In the genomic region with DNA sequence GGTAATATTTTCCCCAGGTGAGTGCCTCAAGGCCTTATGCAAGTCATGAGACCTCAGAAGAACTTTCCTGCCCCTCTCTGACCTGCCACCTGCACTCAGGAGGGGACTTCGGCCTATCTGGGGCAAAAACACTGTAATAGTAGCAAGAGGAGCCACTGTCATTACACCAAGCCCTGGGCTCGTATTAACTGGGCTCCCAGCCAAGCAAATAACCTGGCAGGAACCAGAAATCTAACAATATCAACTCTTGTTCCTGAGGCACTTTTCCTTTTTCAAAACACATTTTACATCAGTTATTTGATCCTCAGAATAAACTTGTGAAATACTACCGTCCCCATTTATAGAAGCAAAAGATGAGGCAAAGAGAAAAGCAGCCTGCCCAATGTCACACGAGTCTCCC, we compare ENCODE assay signal across 16 cellular contexts. TPM values are rescaled to one million over a fixed set of nuclear protein-coding genes. Genes with fewer than 3 reads are reported as not detected.
DNase-seq lines count a peak whose midpoint lies in the region; ATAC-seq and TF ChIP-seq lines count a peak whose summit lies in the region.
"Had no signal": no experiment of that assay in that cellular context is flagged by ENCODE, and none has a peak within 500 bp of the region (broad histone marks: within the 10 kb centered on the region; RNA-seq: fewer than 3 reads in every experiment).

No MANE protein-coding gene starts in this region.

- intact Hi-C loops in activated CD4-positive, alpha-beta memory T cell treated with anti-CD3 and anti-CD28 coated beads for 36 hours (cut with micrococcal nuclease), result no loop called here
- intact Hi-C loops in esophagus squamous epithelium (cut with DNase I), result loop anchor here (10.0 kb wide), 1 partner anchor 47 kb away; no protein-coding TSS in a partner anchor

- no peak for ATAC-seq in stimulated activated naive CD8-positive, alpha-beta T cell treated with anti-CD3 and anti-CD28 coated beads, Interleukin-15, amount 100 ng/mL, for 72 hours
- ATAC-seq in stimulated activated naive CD8-positive, alpha-beta T cell treated with anti-CD3 and anti-CD28 coated beads, Interleukin-15, Interleukin-2, amounts not matched to agents 100 U/mL and 50 U/mL, for 24 hours, result no peak
- peak; percentile 78 for ATAC-seq in left lobe of liver
- no peak for ATAC-seq in GM23338
- ATAC-seq: activated naive CD4-positive, alpha-beta T cell treated with anti-CD3 and anti-CD28 coated beads, Interleukin-2, amount 50 U/mL, for 72 hours; activated T-cell treated with anti-CD3 and anti-CD28 coated beads, Interleukin-2, amount 50 U/mL, for 72 hours; CD8-positive, alpha-beta T cell had no signal

- no peaks in the 10 kb centered on the region for H3K79me1 ChIP-seq in mesenchymal stem cell (replicated peaks; ENCODE audit: low read length, poor library complexity, severe bottlenecking)

- H3K9me2 ChIP-seq in GM23338 (ENCODE audit: insufficient read depth), result no peaks in the 10 kb centered on the region

- H3K9me3 Mint-ChIP-seq in stimulated activated naive CD8-positive, alpha-beta T cell treated with anti-CD3 and anti-CD28 coated beads, Interleukin-15, amount 100 ng/mL, for 72 hours, result no peaks in the 10 kb centered on the region
- no peaks in the 10 kb centered on the region for H3K9me3 Mint-ChIP-seq in activated CD4-positive, alpha-beta memory T cell treated with anti-CD3 and anti-CD28 coated beads for 36 hours
- no peaks in the 10 kb centered on the region; the same call in 2 of the 3 replicates for H3K9me3 Mint-ChIP-seq in GM23338
- H3K9me3 Mint-ChIP-seq: activated naive CD4-positive, alpha-beta T cell treated with anti-CD3 and anti-CD28 coated beads, Interleukin-2, amount 50 U/mL, for 72 hours; activated T-cell treated with anti-CD3 and anti-CD28 coated beads, Interleukin-2, amount 50 U/mL, for 72 hours; CD8-positive, alpha-beta T cell had no signal

- no peaks in the 10 kb centered on the region for H3K27me3 Mint-ChIP-seq in stimulated activated naive CD8-positive, alpha-beta T cell treated with anti-CD3 and anti-CD28 coated beads, Interleukin-15, amount 100 ng/mL, for 72 hours
- no peaks in the 10 kb centered on the region for H3K27me3 Mint-ChIP-seq in activated CD4-positive, alpha-beta memory T cell treated with anti-CD3 and anti-CD28 coated beads for 36 hours
- peaks cover 12% of the 10 kb centered on the region for H3K27me3 Mint-ChIP-seq in GM23338 (ENCODE audit: insufficient read depth, low read depth, poor library complexity)

- H3K4ac ChIP-seq in mesenchymal stem cell (ENCODE audit: low read depth in 1 of 2, low read length in 2 of 2), result no peak overlapping the region

- POLR2A ChIA-PET in activated CD4-positive, alpha-beta memory T cell treated with anti-CD3 and anti-CD28 coated beads for 36 hours (lab: Charles Lee), result no interaction called here

- H2BK15ac ChIP-seq in mesenchymal stem cell (ENCODE audit: low read depth, poor library complexity, severe bottlenecking), result no peak overlapping the region

- no peaks in the 10 kb centered on the region for H3K36me3 ChIP-seq in SK-N-MC (ENCODE audit: insufficient read depth, low read length)
- no peaks in the 10 kb centered on the region for H3K36me3 ChIP-seq in GM23338 (ENCODE audit: insufficient read depth)
- peaks cover 8 to 10% of the 10 kb centered on the region in 2 experiments for H3K36me3 ChIP-seq in mesenchymal stem cell (ENCODE audit: control insufficient read depth in 1 of 2, insufficient read depth in 2 of 2, low read depth in 1 of 2, low read length in 2 of 2)
- peaks cover 0 to 72% (median 4%) of the 10 kb centered on the region in 3 donors for H3K36me3 ChIP-seq in esophagus squamous epithelium
- H3K36me3 ChIP-seq: tibial nerve had no signal

- H2AFZ ChIP-seq in GM23338 (no peak overlapping the region), mesenchymal stem cell (ENCODE audit: low read depth, low read length) (no peak overlapping the region)

- H3K4me1 ChIP-seq in GM23338 (ENCODE audit: insufficient read depth) (no peaks in the 10 kb centered on the region), mesenchymal stem cell (ENCODE audit: control insufficient read depth, insufficient read depth, low read depth, low read length) (peaks cover 17% of the 10 kb centered on the region), esophagus squamous epithelium (peaks cover 5 to 46% (median 33%) of the 10 kb centered on the region in 3 donors)

- DNase-seq in stimulated activated naive CD8-positive, alpha-beta T cell treated with anti-CD3 and anti-CD28 coated beads, Interleukin-15, amount 100 ng/mL, for 72 hours, result no peak
- no peak for DNase-seq in stimulated activated naive CD8-positive, alpha-beta T cell treated with anti-CD3 and anti-CD28 coated beads, Interleukin-15, Interleukin-2, amounts not matched to agents 100 U/mL and 50 U/mL, for 24 hours
- no peak for DNase-seq in SK-N-MC (ENCODE audit: low read depth, low spot score)
- peak; percentile 57 for DNase-seq in left lobe of liver (ENCODE audit: low spot score)
- DNase-seq in activated CD4-positive, alpha-beta memory T cell treated with anti-CD3 and anti-CD28 coated beads for 36 hours, result no peak
- DNase-seq in GM23338 (ENCODE audit: low spot score), result no peak
- DNase-seq in mesenchymal stem cell, result no peak
- no peak for DNase-seq in esophagus squamous epithelium (lab: John Stamatoyannopoulos, UW)
- DNase-seq: activated CD8-positive, alpha-beta memory T cell treated with anti-CD3 and anti-CD28 coated beads for 24 hours; activated T-cell treated with anti-CD3 and anti-CD28 coated beads, Interleukin-2, amount 50 U/mL, for 72 hours; CD8-positive, alpha-beta T cell; NCI-H748 treated with DMSO at 0.1 percent for 48 hours; OCI-M1; T-helper 9 cell had no signal

- TF ChIP-seq CTCF in GM23338 (conservative IDR thresholded peaks at IDR 0.05; ENCODE audit: low read depth in 2 of 2) (no peak), esophagus squamous epithelium (IDR thresholded peaks at IDR 0.05) (no peak)

- H3K27ac ChIP-seq in SK-N-MC (peak overlapping the region; percentile 76), GM23338 (ENCODE audit: low read depth) (no peak overlapping the region), mesenchymal stem cell (ENCODE audit: low read length, poor library complexity, severe bottlenecking) (no peak overlapping the region), esophagus squamous epithelium (no peak overlapping the region)
- H3K27ac ChIP-seq: tibial nerve had no signal

- CTCF ChIA-PET in activated CD4-positive, alpha-beta memory T cell treated with anti-CD3 and anti-CD28 coated beads for 36 hours (lab: Charles Lee), result interaction anchor here (1.7 kb wide), 1 partner anchor 52 kb away, joined by 4 read pairs; no protein-coding TSS in a partner anchor

- H4K91ac ChIP-seq in mesenchymal stem cell (ENCODE audit: low read length), result no peak overlapping the region

- no peaks in the 10 kb centered on the region for H3F3A ChIP-seq in GM23338 (replicated peaks; ENCODE audit: low read depth)

- H3K4me2 ChIP-seq in GM23338, result no peak overlapping the region
- no peak overlapping the region for H3K4me2 ChIP-seq in mesenchymal stem cell (ENCODE audit: low read length, poor library complexity, severe bottlenecking)

- peak overlapping the region; percentile 24 to 64 for H3K27ac Mint-ChIP-seq in stimulated activated naive CD8-positive, alpha-beta T cell treated with anti-CD3 and anti-CD28 coated beads, Interleukin-15, amount 100 ng/mL, for 72 hours
- no peak overlapping the region for H3K27ac Mint-ChIP-seq in activated CD4-positive, alpha-beta memory T cell treated with anti-CD3 and anti-CD28 coated beads for 36 hours
- H3K27ac Mint-ChIP-seq in GM23338, result no peak overlapping the region
- H3K27ac Mint-ChIP-seq: activated T-cell treated with anti-CD3 and anti-CD28 coated beads, Interleukin-2, amount 50 U/mL, for 72 hours; CD8-positive, alpha-beta T cell had no signal

- H3K9ac ChIP-seq in SK-N-MC (ENCODE audit: insufficient read length) (peak overlapping the region; percentile 50), mesenchymal stem cell (ENCODE audit: low read length) (no peak overlapping the region)

- no peak for TF ChIP-seq POLR2A in esophagus squamous epithelium (IDR thresholded peaks at IDR 0.05)

- no peak overlapping the region for H3K18ac ChIP-seq in mesenchymal stem cell (ENCODE audit: low read depth in 1 of 2, low read length in 2 of 2)

- no peaks in the 10 kb centered on the region for H3K79me2 ChIP-seq in GM23338 (replicated peaks; ENCODE audit: insufficient read depth)

- no peak overlapping the region for H3K23ac ChIP-seq in mesenchymal stem cell (ENCODE audit: low read length in 2 of 2)

- H3K9me3 ChIP-seq in SK-N-MC (ENCODE audit: low read depth, low read length) (no peaks in the 10 kb centered on the region), mesenchymal stem cell (ENCODE audit: control insufficient read depth, low read length) (no peaks in the 10 kb centered on the region), esophagus squamous epithelium (no peaks in the 10 kb centered on the region)
- H3K9me3 ChIP-seq: tibial nerve had no signal

- no peak overlapping the region for H3K4me3 Mint-ChIP-seq in stimulated activated naive CD8-positive, alpha-beta T cell treated with anti-CD3 and anti-CD28 coated beads, Interleukin-15, amount 100 ng/mL, for 72 hours
- no peak overlapping the region for H3K4me3 Mint-ChIP-seq in activated CD4-positive, alpha-beta memory T cell treated with anti-CD3 and anti-CD28 coated beads for 36 hours
- H3K4me3 Mint-ChIP-seq in GM23338, result no peak overlapping the region
- H3K4me3 Mint-ChIP-seq: activated T-cell treated with anti-CD3 and anti-CD28 coated beads, Interleukin-2, amount 50 U/mL, for 72 hours; CD8-positive, alpha-beta T cell had no signal

- H2BK5ac ChIP-seq in mesenchymal stem cell (ENCODE audit: low read depth, low read length, poor library complexity, severe bottlenecking), result no peak overlapping the region

- no peak overlapping the region for H2BK120ac ChIP-seq in mesenchymal stem cell (ENCODE audit: low read depth, low read length)

- 89% methylated on average over 4 of the region's 4 CpGs for WGBS in mesenchymal stem cell
- WGBS in esophagus squamous epithelium, 2 donors, result 23 to 30% methylated on average over 4 of the region's 4 CpGs

- peaks cover 4% of the 10 kb centered on the region for H3K36me3 Mint-ChIP-seq in activated CD4-positive, alpha-beta memory T cell treated with anti-CD3 and anti-CD28 coated beads for 36 hours
- H3K36me3 Mint-ChIP-seq in GM23338 (ENCODE audit: low read depth), result no peaks in the 10 kb centered on the region; the same call in 2 of the 3 replicates
- H3K36me3 Mint-ChIP-seq: CD8-positive, alpha-beta T cell had no signal

- H2AK5ac ChIP-seq in mesenchymal stem cell (ENCODE audit: low read length, severe bottlenecking), result no peak overlapping the region

- peak overlapping the region; percentile 55 for H3K4me3 ChIP-seq in SK-N-MC
- H3K4me3 ChIP-seq in GM23338, result no peak overlapping the region
- no peak overlapping the region for H3K4me3 ChIP-seq in mesenchymal stem cell (ENCODE audit: insufficient read depth in 1 of 2, low read depth in 1 of 2, low read length in 2 of 2)
- no peak overlapping the region for H3K4me3 ChIP-seq in esophagus squamous epithelium
- H3K4me3 ChIP-seq: tibial nerve had no signal

- no peak overlapping the region for H4K8ac ChIP-seq in mesenchymal stem cell (ENCODE audit: low read length)

- no peak overlapping the region for H2BK12ac ChIP-seq in mesenchymal stem cell (ENCODE audit: low read length in 2 of 2)

- no peaks in the 10 kb centered on the region for H3K27me3 ChIP-seq in GM23338 (ENCODE audit: insufficient read depth)
- no peaks in the 10 kb centered on the region for H3K27me3 ChIP-seq in mesenchymal stem cell (ENCODE audit: control insufficient read depth in 1 of 2, insufficient read depth in 1 of 2, low read length in 2 of 2)
- peaks cover 0 to 6% (median 0%) of the 10 kb centered on the region in 4 donors for H3K27me3 ChIP-seq in esophagus squamous epithelium
- H3K27me3 ChIP-seq: tibial nerve had no signal

- no peak overlapping the region for H3K14ac ChIP-seq in mesenchymal stem cell (ENCODE audit: low read length in 2 of 2)

- peaks cover 6% of the 10 kb centered on the region for H3K4me1 Mint-ChIP-seq in stimulated activated naive CD8-positive, alpha-beta T cell treated with anti-CD3 and anti-CD28 coated beads, Interleukin-15, amount 100 ng/mL, for 72 hours
- H3K4me1 Mint-ChIP-seq in activated CD4-positive, alpha-beta memory T cell treated with anti-CD3 and anti-CD28 coated beads for 36 hours (ENCODE audit: low read depth), result no peaks in the 10 kb centered on the region
- peaks cover 3% of the 10 kb centered on the region; the same call in 1 of the 3 replicates for H3K4me1 Mint-ChIP-seq in GM23338

- H4K20me1 ChIP-seq in GM23338 (replicated peaks; ENCODE audit: insufficient read depth), result no peaks in the 10 kb centered on the region

RNA-seq across cellular contexts. Expression of a gene that starts 30.9 kb away (rescaled TPM):
- total RNA-seq in left lobe of liver, result 7.8 TPM
- 10 to 100 TPM; 14.6 to 14.7 TPM for total RNA-seq in activated CD4-positive, alpha-beta memory T cell treated with anti-CD3 and anti-CD28 coated beads for 36 hours
- total RNA-seq in GM23338 (2014; rRNA removed; shearing (Covaris generic)), result 0.52 and 0.93 TPM in 2 replicates
- polyA plus RNA-seq in GM23338 (2016; fragmentation: Nextera tagmentation; extraction: Ambion mirVana), result 0.05 and 0.19 TPM in 2 replicates
- 8.7 TPM for polyA plus RNA-seq in mesenchymal stem cell (2013, experiment 1 of 2)
- 8.5 TPM for polyA plus RNA-seq in mesenchymal stem cell (2013, experiment 2 of 2)
- 100 to 1,000 TPM in 3 of 4 donors, 10 to 100 TPM in 1; 65.4 to 121 (median 113) TPM for total RNA-seq in esophagus squamous epithelium
- total RNA-seq: CD8-positive, alpha-beta T cell had no signal

RNA-seq across cellular contexts. Expression of a gene that starts 37.8 kb away (rescaled TPM):
- total RNA-seq in left lobe of liver, result 0.13 TPM
- under 1 TPM; 0.69 to 0.94 TPM for total RNA-seq in activated CD4-positive, alpha-beta memory T cell treated with anti-CD3 and anti-CD28 coated beads for 36 hours
- total RNA-seq in GM23338 (2014; rRNA removed; shearing (Covaris generic)), result 0.76 and 2.8 TPM in 2 replicates
- polyA plus RNA-seq in GM23338 (2016; fragmentation: Nextera tagmentation; extraction: Ambion mirVana), result 0.09 and 0.32 TPM in 2 replicates
- polyA plus RNA-seq in mesenchymal stem cell (2013, experiment 1 of 2), result 12.0 TPM
- polyA plus RNA-seq in mesenchymal stem cell (2013, experiment 2 of 2), result 12.0 TPM
- total RNA-seq in esophagus squamous epithelium, result under 1 TPM in 1 of 4 donors, not detected in 3; 0.19 TPM
- total RNA-seq: activated naive CD4-positive, alpha-beta T cell treated with anti-CD3 and anti-CD28 coated beads, Interleukin-2, amount 50 U/mL, for 72 hours; CD8-positive, alpha-beta T cell had no signal

RNA-seq across cellular contexts. Expression of a gene that starts 53.9 kb away (rescaled TPM):
- total RNA-seq in left lobe of liver (75.0 TPM), esophagus squamous epithelium (10 to 100 TPM in 1 of 4 donors, 1 to 10 TPM in 3; 6.7 to 25.2 (median 7.1) TPM)
- total RNA-seq in activated CD4-positive, alpha-beta memory T cell treated with anti-CD3 and anti-CD28 coated beads for 36 hours, result 10 to 100 TPM; 92.7 to 93.1 TPM
- 0.43 and 3.2 TPM in 2 replicates for total RNA-seq in GM23338 (2014; rRNA removed; shearing (Covaris generic))
- polyA plus RNA-seq in GM23338 (2016; fragmentation: Nextera tagmentation; extraction: Ambion mirVana), result 6.0 and 8.2 TPM in 2 replicates
- 81.8 TPM for polyA plus RNA-seq in mesenchymal stem cell (2013, experiment 1 of 2)
- 81.6 TPM for polyA plus RNA-seq in mesenchymal stem cell (2013, experiment 2 of 2)

Comparison
In these comparisons a context has a peak if more than half of its experiments do, and no peak if none do; other contexts are left out.
1. H3K27ac Mint-ChIP-seq: peak in stimulated activated naive CD8-positive, alpha-beta T cell treated with anti-CD3 and anti-CD28 coated beads, Interleukin-15, amount 100 ng/mL, for 72 hours (2 of 2); none in activated CD4-positive, alpha-beta memory T cell treated with anti-CD3 and anti-CD28 coated beads for 36 hours (single experiment) and GM23338 (single experiment).